22 cellular contexts compared by ENCODE assay signal in the genomic region with DNA sequence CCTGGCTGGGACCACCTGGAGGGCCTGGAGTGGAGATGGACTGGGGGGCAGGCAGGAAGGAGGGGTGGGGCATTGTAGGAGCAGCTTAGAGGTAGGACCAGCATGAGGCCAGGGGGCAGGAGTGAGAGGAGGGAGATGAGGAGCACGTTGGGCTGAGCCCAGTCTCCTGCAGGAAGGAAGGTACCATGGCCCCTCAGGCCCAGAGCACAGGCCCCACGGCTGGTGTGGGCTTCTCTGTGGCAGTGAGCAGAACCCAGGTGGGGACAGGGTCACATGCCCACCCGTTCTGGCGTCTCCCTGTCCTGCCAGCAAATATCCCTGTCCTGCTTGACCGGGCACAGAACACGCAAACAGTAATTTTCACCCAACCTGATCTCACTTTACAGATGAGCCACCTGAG.
DNase-seq lines count a peak whose midpoint lies in the region; ATAC-seq and TF ChIP-seq lines count a peak whose summit lies in the region.
"Had no signal": no experiment of that assay in that cellular context is flagged by ENCODE, and none has a peak within 500 bp of the region (broad histone marks: within the 10 kb centered on the region; RNA-seq: fewer than 3 reads in every experiment).

No MANE protein-coding gene starts in this region.

- no peak overlapping the region for H3K4me3 ChIP-seq in WERI-Rb-1 (ENCODE audit: low read depth, low read length)
- H3K4me3 ChIP-seq in mesendoderm (ENCODE audit: low read length) = no peak overlapping the region
- no peak overlapping the region for H3K4me3 ChIP-seq in right atrium auricular region
- H3K4me3 ChIP-seq: BLaER1, GM12878 had no signal

- H3K27ac ChIP-seq in WERI-Rb-1 = peak overlapping the region; percentile 78
- H3K27ac ChIP-seq in mesendoderm (ENCODE audit: low read depth, low read length) = no peak overlapping the region
- H3K27ac ChIP-seq in right atrium auricular region = no peak overlapping the region
- H3K27ac ChIP-seq: BLaER1 had no signal

- no peaks in the 10 kb centered on the region for H3K9me3 ChIP-seq in WERI-Rb-1 (ENCODE audit: severe bottlenecking)
- H3K9me3 ChIP-seq in right atrium auricular region = no peaks in the 10 kb centered on the region
- H3K9me3 ChIP-seq: BE2C, BLaER1 had no signal

- no peak overlapping the region for H2BK120ac ChIP-seq in mesendoderm (ENCODE audit: low read depth, low read length)

- H3K27me3 ChIP-seq in WERI-Rb-1 (ENCODE audit: insufficient read depth, low read depth, severe bottlenecking) = no peaks in the 10 kb centered on the region
- H3K27me3 ChIP-seq in mesendoderm (ENCODE audit: insufficient read depth, low read length, poor library complexity) = no peaks in the 10 kb centered on the region
- peaks cover 0 to 6% of the 10 kb centered on the region in 2 donors for H3K27me3 ChIP-seq in right atrium auricular region

- no peak for DNase-seq in WERI-Rb-1
- no peak for DNase-seq in mesendoderm
- DNase-seq in right atrium auricular region (ENCODE audit: low spot score) = no peak
- DNase-seq in KG1 (lab: John Stamatoyannopoulos, UW) = no peak
- DNase-seq: 8988T; ACHN; BE2C; C1 segment of cervical spinal cord; CD4-positive, alpha-beta memory T cell; CD4-positive, CD25-positive, alpha-beta regulatory T cell; CD8-positive, alpha-beta memory T cell; COR-L47; DMS 273 treated with DMSO at 0.1 percent for 48 hours; DMS153; DMS53; DMS79; DND-41; EL; GDM1 had no signal

- no peak overlapping the region for H4K5ac ChIP-seq in mesendoderm (ENCODE audit: low read length)

- ATAC-seq in HG03342 (IDR thresholded peaks at IDR 0.05; ENCODE audit: unreplicated experiment) = no peak
- ATAC-seq: GM12878 had no signal

- H2BK15ac ChIP-seq in mesendoderm (replicated peaks; ENCODE audit: low read depth) = no peak overlapping the region

- no peak overlapping the region for H2BK5ac ChIP-seq in mesendoderm (ENCODE audit: low read length)

- TF ChIP-seq CTCF in WERI-Rb-1 (IDR thresholded peaks at IDR 0.05; ENCODE audit: low read depth, low read length) (no peak), right atrium auricular region (IDR thresholded peaks at IDR 0.05) (no peak)

- no peak overlapping the region for H3K18ac ChIP-seq in mesendoderm (ENCODE audit: low read length)

- no peak overlapping the region for H4K8ac ChIP-seq in mesendoderm (ENCODE audit: low read depth, low read length)

- no peak overlapping the region for H2AK5ac ChIP-seq in mesendoderm (ENCODE audit: low read length)

- no peak overlapping the region for H3K56ac ChIP-seq in mesendoderm (ENCODE audit: low read length)

- H3K9ac ChIP-seq in mesendoderm (ENCODE audit: low read length) = no peak overlapping the region
- H3K9ac ChIP-seq: BLaER1 had no signal

- H3K4me2 ChIP-seq in mesendoderm (ENCODE audit: low read length) = no peak overlapping the region
- H3K4me2 ChIP-seq: BLaER1 had no signal

- H3K79me1 ChIP-seq in mesendoderm (ENCODE audit: low read length) = no peaks in the 10 kb centered on the region

- peak overlapping the region; percentile 94 for H3K23ac ChIP-seq in mesendoderm (ENCODE audit: low read length)

- H3K4ac ChIP-seq in mesendoderm (ENCODE audit: low read depth, low read length) = no peak overlapping the region

- no peaks in the 10 kb centered on the region for H3K79me2 ChIP-seq in mesendoderm (ENCODE audit: control insufficient read depth, insufficient read depth, low read length)

- no peaks in the 10 kb centered on the region for H3K4me1 ChIP-seq in mesendoderm (ENCODE audit: control insufficient read depth, low read depth, low read length)
- peaks cover 0 to 14% of the 10 kb centered on the region in 2 donors for H3K4me1 ChIP-seq in right atrium auricular region
- H3K4me1 ChIP-seq: BE2C had no signal

- no CpG with 5 or more reads among the region's 6 CpGs for WGBS in mesendoderm (ENCODE audit: extremely low coverage, insufficient coverage, low lambda C conversion rate)

- H3K36me3 ChIP-seq in WERI-Rb-1 = no peaks in the 10 kb centered on the region
- H3K36me3 ChIP-seq in mesendoderm (ENCODE audit: control insufficient read depth, insufficient read depth, low read length) = no peaks in the 10 kb centered on the region
- H3K36me3 ChIP-seq in right atrium auricular region = no peaks in the 10 kb centered on the region
- H3K36me3 ChIP-seq: BE2C, BLaER1 had no signal
